10 cellular contexts compared by ENCODE assay signal in genomic region chr5:6359941-6360683, GRCh38. TPM values are rescaled to one million over a fixed set of nuclear protein-coding genes. Genes with fewer than 3 reads are reported as not detected.
A peak's percentile ranks its signal among the peaks of the same experiment; 100 is the strongest.
DNase-seq lines count a peak whose midpoint lies in the region; ATAC-seq and TF ChIP-seq lines count a peak whose summit lies in the region.
"Had no signal": no experiment of that assay in that cellular context is flagged by ENCODE, and none has a peak within 500 bp of the region (broad histone marks: within the 10 kb centered on the region; RNA-seq: fewer than 3 reads in every experiment).

No MANE protein-coding gene starts in this region.

- H3K27me3 Mint-ChIP-seq in T-cell (no peaks in the 10 kb centered on the region), naive B cell (no peaks in the 10 kb centered on the region)

- H3K9me3 Mint-ChIP-seq in T-cell (no peaks in the 10 kb centered on the region), naive B cell (peaks cover 0 to 3% (median 0%) of the 10 kb centered on the region in 7 donors)

- H3K4me1 Mint-ChIP-seq in T-cell (peaks cover 21 to 29% (median 25%) of the 10 kb centered on the region in 3 donors), naive B cell (peaks cover 6 to 12% (median 10%) of the 10 kb centered on the region in 3 donors)

- H3K27ac Mint-ChIP-seq in T-cell, result peak overlapping the region; percentile 96 to 97
- H3K27ac Mint-ChIP-seq in naive B cell, result peak overlapping the region; percentile 8 to 87 (median 74)

- POLR2A ChIA-PET in T-cell (lab: Charles Lee), result interaction anchor here in 1 of 2 donors (1.4 kb wide), 1 partner anchor 17 kb away, joined by 3 read pairs; no protein-coding TSS in a partner anchor
- POLR2A ChIA-PET in HEK293T (lab: Yijun Ruan, JAX), result no interaction called here

- H3K36me3 Mint-ChIP-seq in T-cell (peaks cover 22% of the 10 kb centered on the region), naive B cell (peaks cover 8 to 9% of the 10 kb centered on the region in 2 donors)

- in situ Hi-C loops in ACHN (cut with HindIII; ENCODE audit: low pct_ligation_motif_present, low pct_unique_long_range_greater_than_20kb, low sequenced_read_pairs), result no loop called here

- CTCF ChIA-PET in T-cell (lab: Charles Lee), result interaction anchor here in 1 of 2 donors (1.1 kb wide), 1 partner anchor 8 kb away, joined by 3 read pairs; no protein-coding TSS in a partner anchor
- CTCF ChIA-PET in HEK293T (lab: Yijun Ruan, JAX), result no interaction called here

- H3K4me3 Mint-ChIP-seq in T-cell (peak overlapping the region; percentile 34 to 68 (median 68)), naive B cell (peak overlapping the region in 5 of 8 donors; percentile 19 to 80 (median 39))

- peak; percentile 41 for DNase-seq in DMS 273 (lab: John Stamatoyannopoulos, UW; ENCODE audit: unreplicated experiment)
- DNase-seq in DMS 273 treated with DMSO at 0.1 percent for 48 hours (lab: John Stamatoyannopoulos, UW), result no peak
- peak in 24 of 34 experiments; percentile 9 to 50 (median 26) for DNase-seq in T-cell
- no peak for DNase-seq in naive B cell
- DNase-seq in NCI-H2029 treated with DMSO at 0.1 percent for 48 hours (lab: John Stamatoyannopoulos, UW), result no peak
- no peak for DNase-seq in ACHN
- no peak for DNase-seq in HEK293T (ENCODE audit: extremely low spot score)
- DNase-seq: anterior cingulate cortex, RPMI8226 had no signal

- ATAC-seq in HG02798 (IDR thresholded peaks at IDR 0.05; ENCODE audit: poor library complexity, unreplicated experiment) (peak; percentile 46), T-cell (replicated peaks in 1 of 4) (peak; percentile 82 to 98 (median 95)), naive B cell (ENCODE audit: low read depth in 2 of 2) (peak; percentile 57 to 79)

TF ChIP-seq in HEK293T, 16 proteins besides CTCF, POLR2A, EP300 and RAD21:
- TF ChIP-seq CTBP1 (IDR thresholded peaks at IDR 0.05; ENCODE audit: borderline replicate concordance), result no peak
- no peak for TF ChIP-seq NFRKB (IDR thresholded peaks at IDR 0.05)
- no peak for TF ChIP-seq LEF1 (IDR thresholded peaks at IDR 0.05; ENCODE audit: borderline replicate concordance)
- TF ChIP-seq FOXA1 (IDR thresholded peaks at IDR 0.05), result no peak
- TF ChIP-seq TARDBP (IDR thresholded peaks at IDR 0.05), result no peak
- no peak for TF ChIP-seq ZNF384 (IDR thresholded peaks at IDR 0.05)
- TF ChIP-seq L3MBTL2 (conservative IDR thresholded peaks at IDR 0.05), result no peak
- no peak for TF ChIP-seq FOXM1 (IDR thresholded peaks at IDR 0.05; ENCODE audit: borderline replicate concordance)
- no peak for TF ChIP-seq ARNT (IDR thresholded peaks at IDR 0.05)
- TF ChIP-seq SUZ12 (IDR thresholded peaks at IDR 0.05), result no peak

RNA-seq across cellular contexts. Expression of gene MED10, which starts 18.2 kb away (rescaled TPM):
- 10 to 100 TPM; 53.9 to 65.6 (median 58.2) TPM for total RNA-seq in T-cell
- polyA plus RNA-seq in naive B cell (ENCODE audit: low read depth in 6 of 6), result 100 to 1,000 TPM in 5 of 6 donors, 10 to 100 TPM in 1; 99.9 to 134 (median 112) TPM

Comparison
In these comparisons a context has a peak if more than half of its experiments do, and no peak if none do; other contexts are left out.
1. DNase-seq: peak in DMS 273 (single experiment) and T-cell (24 of 34); none in DMS 273 treated with DMSO at 0.1 percent for 48 hours (single experiment), naive B cell (single experiment), NCI-H2029 treated with DMSO at 0.1 percent for 48 hours (single experiment), ACHN (single experiment) and HEK293T (single experiment).
2. Peak in every context shown above with its lines, with median percentiles within 50 percentile points of each other: ATAC-seq.